8 cellular contexts compared by ENCODE assay signal in the genomic region with DNA sequence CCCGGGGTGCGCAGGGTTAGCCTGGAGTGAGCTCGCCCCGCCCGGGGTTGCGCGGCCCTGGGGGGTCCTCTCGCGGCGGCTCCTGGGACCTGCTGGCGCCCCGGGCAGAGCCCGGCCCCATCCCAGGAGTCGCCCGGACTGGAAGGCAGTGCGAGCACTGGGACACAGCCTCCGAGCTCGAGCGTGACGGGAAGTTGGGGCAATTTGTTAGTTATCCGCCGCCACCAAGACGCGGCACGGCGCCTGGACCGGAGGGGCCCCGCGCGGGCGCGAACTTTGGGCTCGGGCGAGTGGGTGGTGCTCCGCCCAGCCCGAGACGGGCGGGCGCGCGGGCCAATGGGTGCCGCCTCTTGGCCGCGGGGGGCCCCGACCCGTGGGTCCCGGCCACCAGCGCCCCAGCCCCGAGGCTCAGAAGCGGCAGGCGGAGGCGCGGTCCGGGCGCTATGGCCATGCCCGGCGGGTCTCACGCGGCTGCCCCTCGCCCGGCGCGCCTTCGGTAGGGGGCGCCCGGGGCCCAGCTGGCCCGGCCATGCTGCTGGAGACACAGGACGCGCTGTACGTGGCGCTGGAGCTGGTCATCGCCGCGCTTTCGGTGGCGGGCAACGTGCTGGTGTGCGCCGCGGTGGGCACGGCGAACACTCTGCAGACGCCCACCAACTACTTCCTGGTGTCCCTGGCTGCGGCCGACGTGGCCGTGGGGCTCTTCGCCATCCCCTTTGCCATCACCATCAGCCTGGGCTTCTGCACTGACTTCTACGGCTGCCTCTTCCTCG. TPM values are rescaled to one million over a fixed set of nuclear protein-coding genes. Genes with fewer than 3 reads are reported as not detected.
DNase-seq lines count a peak whose midpoint lies in the region; ATAC-seq and TF ChIP-seq lines count a peak whose summit lies in the region.

A gene (plus strand): TSS at position 411 of the 773 bp plus-strand sequence. CDS start 119 bp downstream, at position 530.

- intact Hi-C loops in Caco-2 (cut with micrococcal nuclease; ENCODE audit: unreplicated experiment): loop anchor here (1.0 kb wide), 1 partner anchor 53 kb away; no protein-coding TSS in a partner anchor

- H3K36me3 ChIP-seq in Caco-2 (ENCODE audit: control insufficient read depth, insufficient read depth, low read length): no peaks in the 10 kb centered on the region

- DNase-seq in Caco-2 (peak; percentile 53 to 73), H4 (ENCODE audit: low spot score) (peak; percentile 53), NCI-H510A treated with DMSO at 0.1 percent for 48 hours (lab: John Stamatoyannopoulos, UW) (peak; percentile 71), epithelial cell of proximal tubule (ENCODE audit: low read depth) (no peak)
- peak; percentile 64 for DNase-seq in activated CD8-positive, alpha-beta memory T cell treated with anti-CD3 and anti-CD28 coated beads, Interleukin-2, amount 10 ng/mL, durations not matched to agents 7 days and 5 days
- peak; percentile 21 for DNase-seq in stimulated activated naive CD4-positive, alpha-beta T cell treated with Interleukin-2 at 50 U/mL for 16 hours (lab: John Stamatoyannopoulos, UW)

- no peak within 1 kb of the TSS for H3K27ac Mint-ChIP-seq in Caco-2 (ENCODE audit: unreplicated experiment)
- H3K27ac Mint-ChIP-seq in activated CD8-positive, alpha-beta memory T cell treated with anti-CD3 and anti-CD28 coated beads, Interleukin-2, amount 10 ng/mL, durations not matched to agents 7 days and 5 days: peak within 1 kb of the TSS; percentile 6

- H3K4me3 ChIP-seq in Caco-2 (ENCODE audit: low read depth, low read length) (peak within 1 kb of the TSS; percentile 67), epithelial cell of proximal tubule (ENCODE audit: low read depth, low read length) (peak within 1 kb of the TSS; percentile 59), mononuclear cell (ENCODE audit: low read length) (peak within 1 kb of the TSS; percentile 38)

- no peaks in the 10 kb centered on the region for H3K4me1 Mint-ChIP-seq in Caco-2 (ENCODE audit: low read depth, unreplicated experiment)
- peaks cover 12% of the 10 kb centered on the region for H3K4me1 Mint-ChIP-seq in activated CD8-positive, alpha-beta memory T cell treated with anti-CD3 and anti-CD28 coated beads, Interleukin-2, amount 10 ng/mL, durations not matched to agents 7 days and 5 days

- BruUV-seq in Caco-2 (replicated peaks; lab: Mats Ljungman, UMichigan): no TSS peak

- H3K4me1 ChIP-seq in Caco-2: no peaks in the 10 kb centered on the region
- peaks cover 54% of the 10 kb centered on the region for H3K4me1 ChIP-seq in mononuclear cell (ENCODE audit: insufficient read depth, low read length)

- TF ChIP-seq CTCF in Caco-2 (IDR thresholded peaks at IDR 0.05; ENCODE audit: insufficient read depth in 1 of 2, low read depth in 1 of 2, low read length in 1 of 2, severe bottlenecking in 1 of 2, unreplicated experiment in 1 of 2) (peak; percentile 43 to 46), epithelial cell of proximal tubule (conservative IDR thresholded peaks at IDR 0.05; ENCODE audit: low read depth, low read length) (peak; percentile 42)

- H3K4me3 Mint-ChIP-seq in Caco-2 (ENCODE audit: unreplicated experiment): peak within 1 kb of the TSS; percentile 66
- peak within 1 kb of the TSS; percentile 69 for H3K4me3 Mint-ChIP-seq in activated CD8-positive, alpha-beta memory T cell treated with anti-CD3 and anti-CD28 coated beads, Interleukin-2, amount 10 ng/mL, durations not matched to agents 7 days and 5 days

- CTCF ChIA-PET in Caco-2 (lab: Charles Lee): interaction anchor here (0.6 to 1.9 kb wide), 3 partner anchors 54 to 294 kb away, joined by 3 to 19 read pairs (median 4); a partner anchor contains a TSS
- CTCF ChIA-PET in activated CD8-positive, alpha-beta memory T cell treated with anti-CD3 and anti-CD28 coated beads, Interleukin-2, amount 10 ng/mL, durations not matched to agents 7 days and 5 days (lab: Charles Lee): interaction anchor here (0.6 to 2.6 kb wide), 19 partner anchors 9 to 117 kb away, joined by 3 to 14 read pairs (median 3); a partner anchor contains a TSS

- H3K9me3 ChIP-seq in Caco-2 (no peaks in the 10 kb centered on the region), mononuclear cell (ENCODE audit: low read depth, low read length) (no peaks in the 10 kb centered on the region)

- ATAC-seq in activated CD8-positive, alpha-beta memory T cell treated with anti-CD3 and anti-CD28 coated beads, Interleukin-2, amount 10 ng/mL, durations not matched to agents 7 days and 5 days: peak; percentile 82
- no peak for ATAC-seq in HG03469 (IDR thresholded peaks at IDR 0.05; ENCODE audit: unreplicated experiment)

- H3K9me3 Mint-ChIP-seq in Caco-2 (ENCODE audit: unreplicated experiment): no peaks in the 10 kb centered on the region
- H3K9me3 Mint-ChIP-seq in activated CD8-positive, alpha-beta memory T cell treated with anti-CD3 and anti-CD28 coated beads, Interleukin-2, amount 10 ng/mL, durations not matched to agents 7 days and 5 days (ENCODE audit: low read depth): no peaks in the 10 kb centered on the region

- H3K27me3 Mint-ChIP-seq in Caco-2 (ENCODE audit: insufficient read depth, unreplicated experiment): no peaks in the 10 kb centered on the region
- H3K27me3 Mint-ChIP-seq in activated CD8-positive, alpha-beta memory T cell treated with anti-CD3 and anti-CD28 coated beads, Interleukin-2, amount 10 ng/mL, durations not matched to agents 7 days and 5 days: peaks cover 59% of the 10 kb centered on the region

- H3K36me3 Mint-ChIP-seq in Caco-2 (ENCODE audit: insufficient read depth, unreplicated experiment): no peaks in the 10 kb centered on the region
- no peaks in the 10 kb centered on the region for H3K36me3 Mint-ChIP-seq in activated CD8-positive, alpha-beta memory T cell treated with anti-CD3 and anti-CD28 coated beads, Interleukin-2, amount 10 ng/mL, durations not matched to agents 7 days and 5 days

- POLR2A ChIA-PET in Caco-2 (lab: Charles Lee): interaction anchor here (0.9 to 1.0 kb wide), 2 partner anchors 21 to 54 kb away, joined by 4 to 5 read pairs; no protein-coding TSS in a partner anchor

- H3K27me3 ChIP-seq in Caco-2 (replicated peaks; ENCODE audit: control insufficient read depth, insufficient read depth, low read length): no peaks in the 10 kb centered on the region
- no peaks in the 10 kb centered on the region for H3K27me3 ChIP-seq in mononuclear cell (ENCODE audit: insufficient read depth, low read length)

RNA-seq across cellular contexts. Expression of the gene that starts here (rescaled TPM):
- 1.5 and 2.5 TPM in 2 replicates for total RNA-seq in Caco-2 (2022)
- 29.3 and 32.1 TPM in 2 replicates for total RNA-seq in H4 (2014; rRNA removed; shearing (Covaris generic))
- 1 to 10 TPM in 1 of 2 experiments, under 1 TPM in 1; 0.49 to 1.1 TPM for total RNA-seq in activated CD8-positive, alpha-beta memory T cell treated with anti-CD3 and anti-CD28 coated beads, Interleukin-2, amount 10 ng/mL, durations not matched to agents 7 days and 5 days
- 16.9 and 53.0 TPM in 2 replicates for total RNA-seq in epithelial cell of proximal tubule
- total RNA-seq in mononuclear cell: 2.2 TPM
